ENCODE assay signal across 23 cellular contexts in genomic region chr12:90239740-90240260, GRCh38.
"Had no signal": no experiment of that assay in that cellular context is flagged by ENCODE, and none has a peak within 500 bp of the region (broad histone marks: within the 10 kb centered on the region; RNA-seq: fewer than 3 reads in every experiment).

No MANE protein-coding gene starts in this region.

- DNase-seq: hypothalamus; immature natural killer cell; kidney; left ventricle myocardium inferior; mesendoderm; naive thymus-derived CD4-positive, alpha-beta T cell; ovary; right lobe of liver; stimulated activated CD4-positive, alpha-beta T cell treated with anti-CD3 and anti-CD28 coated beads, Interleukin-12 subunit alpha, Interleukin-12 subunit beta, amount 100 ng/mL, for 4 hours; stimulated activated CD4-positive, alpha-beta T cell treated with anti-CD3 and anti-CD28 coated beads, Interleukin-15, amount 100 ng/mL, for 24 hours; stimulated activated CD4-positive, alpha-beta T cell treated with anti-CD3 and anti-CD28 coated beads, Interleukin-2, amount 100 ng/mL, for 24 hours; stimulated activated CD4-positive, alpha-beta T cell treated with anti-CD3 and anti-CD28 coated beads, Interleukin-4, amount 100 ng/mL, for 1 hour; stimulated activated naive B cell treated with anti-CD40 and anti-IgM and Interleukin-4, amounts not matched to agents 10 μg/mL and 1 μg/mL and 100 μg/mL, for 72 hours; stimulated activated naive CD8-positive, alpha-beta T cell treated with anti-CD3 and anti-CD28 coated beads, Interleukin-15, Interleukin-2, amounts not matched to agents 100 U/mL and 50 U/mL, for 24 hours; stomach; testis; thyroid gland; transverse colon; upper lobe of left lung had no signal

- H3K36me3 ChIP-seq: left ventricle myocardium inferior, ovary, right atrium auricular region, right lobe of liver, stomach, thyroid gland, transverse colon, upper lobe of left lung, vagina had no signal

- H3K9me3 ChIP-seq: left ventricle myocardium inferior, ovary, right atrium auricular region, right lobe of liver, stomach, testis, thyroid gland, transverse colon, upper lobe of left lung, vagina had no signal

- ATAC-seq: naive thymus-derived CD4-positive, alpha-beta T cell; natural killer cell treated with Interleukin-12 subunit alpha and Interleukin-12 subunit beta and Interleukin-15 and Interleukin-18, amount 100 ng/mL, for 72 hours; right lobe of liver; stimulated activated naive B cell treated with anti-CD40 and anti-IgM and Interleukin-4, amounts not matched to agents 10 μg/mL and 1 μg/mL and 100 μg/mL, for 72 hours; stimulated activated naive CD8-positive, alpha-beta T cell treated with anti-CD3 and anti-CD28 coated beads, Interleukin-15, Interleukin-2, amounts not matched to agents 100 U/mL and 50 U/mL, for 24 hours had no signal

- H3K4me1 ChIP-seq: right atrium auricular region, right lobe of liver, stomach, testis, thyroid gland, vagina had no signal

- H3K4me3 ChIP-seq: left ventricle myocardium inferior, lung, ovary, right atrium auricular region, right lobe of liver, stomach, testis, thyroid gland, transverse colon, upper lobe of left lung, vagina had no signal

- H3K27ac ChIP-seq: left ventricle myocardium inferior, ovary, right atrium auricular region, right lobe of liver, stomach, testis, thyroid gland, transverse colon, upper lobe of left lung, vagina had no signal

- H3K27me3 ChIP-seq: ovary, right atrium auricular region, right lobe of liver, stomach, testis, thyroid gland, transverse colon, upper lobe of left lung, vagina had no signal
